ENCODE assay signal across 11 cellular contexts in genomic region chr3:30476373-30477082, GRCh38.
DNase-seq lines count a peak whose midpoint lies in the region; ATAC-seq and TF ChIP-seq lines count a peak whose summit lies in the region.
"Had no signal": no experiment of that assay in that cellular context is flagged by ENCODE, and none has a peak within 500 bp of the region (broad histone marks: within the 10 kb centered on the region; RNA-seq: fewer than 3 reads in every experiment).

No MANE protein-coding gene starts in this region.

- peaks cover 10% of the 10 kb centered on the region for H3K4me1 ChIP-seq in mucosa of descending colon (ENCODE audit: low read depth)
- H3K4me1 ChIP-seq in heart left ventricle: peaks cover 0 to 83% (median 23%) of the 10 kb centered on the region in 12 donors

- in situ Hi-C loops in astrocyte of the spinal cord (cut with HindIII; ENCODE audit: low sequenced_read_pairs): no loop called here

- intact Hi-C loops in mucosa of descending colon (cut with DNase I, micrococcal nuclease) (no loop called here), heart left ventricle (cut with DNase I) (no loop called here), Right ventricle myocardium inferior (cut with DNase I) (no loop called here)

- TF ChIP-seq POLR2A in heart left ventricle (IDR thresholded peaks at IDR 0.05): no peak

- 92 to 98% (median 93%) methylated on average over 3 of the region's 3 CpGs for WGBS in heart left ventricle, 4 donors

- peak overlapping the region in 1 of 12 donors; percentile 75 for H3K27ac ChIP-seq in heart left ventricle

- H3K27me3 ChIP-seq in heart left ventricle: no peaks in the 10 kb centered on the region

- TF ChIP-seq CTCF in astrocyte of the spinal cord (IDR thresholded peaks at IDR 0.05; ENCODE audit: low read depth, low read length): no peak
- no peak for TF ChIP-seq CTCF in mucosa of descending colon (IDR thresholded peaks at IDR 0.05)
- TF ChIP-seq CTCF in heart left ventricle (IDR thresholded peaks at IDR 0.05): no peak

- no peaks in the 10 kb centered on the region for H3K9me3 ChIP-seq in mucosa of descending colon
- no peaks in the 10 kb centered on the region for H3K9me3 ChIP-seq in heart left ventricle

- peak; percentile 7 for DNase-seq in HPDE6-E6E7 (ENCODE audit: extremely low spot score)
- peak; percentile 39 for DNase-seq in astrocyte of the spinal cord (ENCODE audit: low read depth, low spot score)
- DNase-seq in mucosa of descending colon: no peak
- DNase-seq in stimulated activated CD4-positive, alpha-beta T cell treated with anti-CD3 and anti-CD28 coated beads, Interleukin-12 subunit alpha, Interleukin-12 subunit beta, amount 100 ng/mL, for 4 hours: no peak
- no peak for DNase-seq in heart left ventricle
- no peak for DNase-seq in NCI-H128 (lab: John Stamatoyannopoulos, UW; ENCODE audit: unreplicated experiment)
- DNase-seq in Right ventricle myocardium inferior (ENCODE audit: missing footprints): no peak
- DNase-seq: activated effector memory CD4-positive, alpha-beta T cell treated with Interleukin-2 at 50 U/mL for 16 hours; NCI-H524; T1000 had no signal

- ATAC-seq in GM18511 (IDR thresholded peaks at IDR 0.05; ENCODE audit: unreplicated experiment) (peak; percentile 41), mucosa of descending colon (peak; percentile 56), heart left ventricle (no peak), Right ventricle myocardium inferior (no peak)

- H3K36me3 ChIP-seq in mucosa of descending colon (ENCODE audit: low read depth): no peaks in the 10 kb centered on the region
- no peaks in the 10 kb centered on the region for H3K36me3 ChIP-seq in heart left ventricle

- no peak overlapping the region for H3K4me3 ChIP-seq in astrocyte of the spinal cord (ENCODE audit: low read depth, low read length)
- no peak overlapping the region for H3K4me3 ChIP-seq in mucosa of descending colon
- no peak overlapping the region for H3K4me3 ChIP-seq in heart left ventricle

Comparison
In these comparisons a context has a peak if more than half of its experiments do, and no peak if none do; other contexts are left out.
1. ATAC-seq: peak in GM18511 (single experiment) and mucosa of descending colon (single experiment); none in heart left ventricle (0 of 4) and Right ventricle myocardium inferior (single experiment).
2. DNase-seq: peak in HPDE6-E6E7 (single experiment) and astrocyte of the spinal cord (single experiment); none in mucosa of descending colon (0 of 3), stimulated activated CD4-positive, alpha-beta T cell treated with anti-CD3 and anti-CD28 coated beads, Interleukin-12 subunit alpha, Interleukin-12 subunit beta, amount 100 ng/mL, for 4 hours (single experiment), heart left ventricle (0 of 5), NCI-H128 (single experiment) and Right ventricle myocardium inferior (single experiment).